ENCODE assay signal across 19 cellular contexts in the genomic region with DNA sequence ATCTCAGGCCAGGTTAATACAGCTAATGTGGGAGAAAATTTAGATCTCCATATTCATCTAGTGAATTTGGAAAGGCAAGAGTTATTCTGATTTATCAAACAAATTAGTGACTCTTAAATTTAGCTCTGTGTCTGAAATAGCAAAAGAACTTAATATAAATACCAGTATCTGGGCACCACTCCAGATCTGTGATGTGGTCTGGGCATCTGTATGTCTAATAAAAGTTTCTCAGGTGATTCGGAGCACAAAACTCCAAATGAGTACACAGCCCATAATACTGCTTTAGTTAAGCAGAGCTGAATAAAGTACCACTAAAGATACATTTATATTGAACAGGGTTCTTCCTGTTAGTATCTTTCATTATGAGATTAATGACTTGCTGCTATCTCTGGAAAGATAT.
DNase-seq lines count a peak whose midpoint lies in the region; ATAC-seq and TF ChIP-seq lines count a peak whose summit lies in the region.
"Had no signal": no experiment of that assay in that cellular context is flagged by ENCODE, and none has a peak within 500 bp of the region (broad histone marks: within the 10 kb centered on the region; RNA-seq: fewer than 3 reads in every experiment).

No MANE protein-coding gene starts in this region.

- H4K91ac ChIP-seq in mesenchymal stem cell (ENCODE audit: low read length), result no peak overlapping the region

- no CpG with 5 or more reads among the region's 1 CpG for WGBS in mesenchymal stem cell

- H3K79me1 ChIP-seq in mesenchymal stem cell (replicated peaks; ENCODE audit: low read length, poor library complexity, severe bottlenecking), result no peaks in the 10 kb centered on the region

- H3K27me3 ChIP-seq in Caco-2 (replicated peaks; ENCODE audit: control insufficient read depth, insufficient read depth, low read length) (no peaks in the 10 kb centered on the region), mesenchymal stem cell (ENCODE audit: control insufficient read depth in 1 of 2, insufficient read depth in 1 of 2, low read length in 2 of 2) (peaks cover 14 to 29% of the 10 kb centered on the region in 2 experiments), foreskin keratinocyte (peaks cover 16% of the 10 kb centered on the region)

- no peak overlapping the region for H2BK5ac ChIP-seq in mesenchymal stem cell (ENCODE audit: low read depth, low read length, poor library complexity, severe bottlenecking)

- H3K4me1 Mint-ChIP-seq in Caco-2 (ENCODE audit: low read depth, unreplicated experiment), result peaks cover 39% of the 10 kb centered on the region
- peaks cover 17% of the 10 kb centered on the region for H3K4me1 Mint-ChIP-seq in WTC11
- H3K4me1 Mint-ChIP-seq: IgD-negative memory B cell had no signal

- no peak for DNase-seq in Caco-2
- peak; percentile 52 for DNase-seq in LNCaP clone FGC (ENCODE audit: low read depth)
- no peak for DNase-seq in WTC11 (ENCODE audit: low spot score)
- DNase-seq in mesenchymal stem cell, result peak; percentile 19
- DNase-seq in foreskin keratinocyte, result no peak
- DNase-seq: AML-193; caudate nucleus; effector memory CD4-positive, alpha-beta T cell; hippocampal formation; NCI-H2171; occipital lobe; stimulated activated CD4-positive, alpha-beta T cell treated with anti-CD3 and anti-CD28 coated beads, Interleukin-4, amount 100 ng/mL, for 4 hours; stimulated activated CD8-positive, alpha-beta memory T cell treated with anti-CD3 and anti-CD28 coated beads, Interleukin-4, amount 100 ng/mL, for 48 hours had no signal

- H3K18ac ChIP-seq in mesenchymal stem cell (ENCODE audit: low read depth in 1 of 2, low read length in 2 of 2), result no peak overlapping the region

- no peak overlapping the region for H3K4ac ChIP-seq in mesenchymal stem cell (ENCODE audit: low read depth in 1 of 2, low read length in 2 of 2)

- no peak overlapping the region for H4K8ac ChIP-seq in mesenchymal stem cell (ENCODE audit: low read length)

- H3K4me3 ChIP-seq in Caco-2 (ENCODE audit: low read depth, low read length), result peak overlapping the region; percentile 35
- no peak overlapping the region for H3K4me3 ChIP-seq in LNCaP clone FGC (ENCODE audit: low read depth, low read length)
- no peak overlapping the region for H3K4me3 ChIP-seq in mesenchymal stem cell (ENCODE audit: insufficient read depth in 1 of 2, low read depth in 1 of 2, low read length in 2 of 2)

- BruUV-seq in Caco-2 (replicated peaks; lab: Mats Ljungman, UMichigan), result no TSS peak

- H2BK12ac ChIP-seq in mesenchymal stem cell (ENCODE audit: low read length in 2 of 2), result no peak overlapping the region

- H3K4me2 ChIP-seq in mesenchymal stem cell (ENCODE audit: low read length, poor library complexity, severe bottlenecking), result no peak overlapping the region

- H3K27ac ChIP-seq in mesenchymal stem cell (ENCODE audit: low read length, poor library complexity, severe bottlenecking) (no peak overlapping the region), foreskin keratinocyte (no peak overlapping the region)

- H3K4me1 ChIP-seq in Caco-2 (peaks cover 30% of the 10 kb centered on the region), mesenchymal stem cell (ENCODE audit: control insufficient read depth, insufficient read depth, low read depth, low read length) (peaks cover 7% of the 10 kb centered on the region), foreskin keratinocyte (no peaks in the 10 kb centered on the region)

- H3K4me3 Mint-ChIP-seq in Caco-2 (ENCODE audit: unreplicated experiment), result peak overlapping the region; percentile 75
- H3K4me3 Mint-ChIP-seq in WTC11, result peak overlapping the region; percentile 75
- H3K4me3 Mint-ChIP-seq: activated T-helper 1 cell treated with anti-CD3 and anti-CD28 coated beads, Interleukin-12 subunit alpha, Interleukin-12 subunit beta, Interleukin-2, Interleukin-4 antibody, amounts not matched to agents 30 ng/mL and 10 ng/mL and 1 ng/mL, durations not matched to agents 14 hours and 24 hours and 36 hours; IgD-negative memory B cell; T-helper 1 cell treated with Interleukin-12 subunit alpha and Interleukin-12 subunit beta and Interleukin-4 antibody, amounts not matched to agents 30 μg/mL and 1 μg/mL, for 36 hours had no signal

- H3K36me3 ChIP-seq in Caco-2 (ENCODE audit: control insufficient read depth, insufficient read depth, low read length), result no peaks in the 10 kb centered on the region
- H3K36me3 ChIP-seq in mesenchymal stem cell (ENCODE audit: control insufficient read depth in 1 of 2, insufficient read depth in 2 of 2, low read depth in 1 of 2, low read length in 2 of 2), result no peaks in the 10 kb centered on the region

- H3K27me3 Mint-ChIP-seq in Caco-2 (ENCODE audit: insufficient read depth, unreplicated experiment) (no peaks in the 10 kb centered on the region), WTC11 (ENCODE audit: low read depth) (peaks cover 2% of the 10 kb centered on the region; the same call in 1 of the 2 replicates)

- H2AK5ac ChIP-seq in mesenchymal stem cell (ENCODE audit: low read length, severe bottlenecking), result no peak overlapping the region

- no peak overlapping the region for H3K14ac ChIP-seq in mesenchymal stem cell (ENCODE audit: low read length in 2 of 2)

- H3K9me3 Mint-ChIP-seq in Caco-2 (ENCODE audit: unreplicated experiment) (peaks cover 10% of the 10 kb centered on the region), WTC11 (peaks cover 6% of the 10 kb centered on the region)
- H3K9me3 Mint-ChIP-seq: activated T-helper 1 cell treated with anti-CD3 and anti-CD28 coated beads, Interleukin-12 subunit alpha, Interleukin-12 subunit beta, Interleukin-2, Interleukin-4 antibody, amounts not matched to agents 30 ng/mL and 10 ng/mL and 1 ng/mL, durations not matched to agents 14 hours and 24 hours and 36 hours; T-helper 1 cell treated with Interleukin-12 subunit alpha and Interleukin-12 subunit beta and Interleukin-4 antibody, amounts not matched to agents 30 μg/mL and 1 μg/mL, for 36 hours had no signal

- no peak overlapping the region for H2BK15ac ChIP-seq in mesenchymal stem cell (ENCODE audit: low read depth, poor library complexity, severe bottlenecking)

- H3K36me3 Mint-ChIP-seq in Caco-2 (ENCODE audit: insufficient read depth, unreplicated experiment), result peaks cover 24% of the 10 kb centered on the region
- peaks cover 10% of the 10 kb centered on the region for H3K36me3 Mint-ChIP-seq in WTC11
- H3K36me3 Mint-ChIP-seq: IgD-negative memory B cell had no signal

- intact Hi-C loops in Caco-2 (cut with micrococcal nuclease; ENCODE audit: unreplicated experiment), result loop anchor here (1.0 to 5.0 kb wide), 8 partner anchors 22 to 366 kb away; a partner anchor contains a TSS

- H3K27ac Mint-ChIP-seq in Caco-2 (ENCODE audit: unreplicated experiment) (peak overlapping the region; percentile 88), WTC11 (no peak overlapping the region)
- H3K27ac Mint-ChIP-seq: activated T-helper 1 cell treated with anti-CD3 and anti-CD28 coated beads, Interleukin-12 subunit alpha, Interleukin-12 subunit beta, Interleukin-2, Interleukin-4 antibody, amounts not matched to agents 30 ng/mL and 10 ng/mL and 1 ng/mL, durations not matched to agents 14 hours and 24 hours and 36 hours; IgD-negative memory B cell; T-helper 1 cell treated with Interleukin-12 subunit alpha and Interleukin-12 subunit beta and Interleukin-4 antibody, amounts not matched to agents 30 μg/mL and 1 μg/mL, for 36 hours had no signal

- H3K9ac ChIP-seq in mesenchymal stem cell (ENCODE audit: low read length), result no peak overlapping the region

- no peak overlapping the region for H2AFZ ChIP-seq in mesenchymal stem cell (ENCODE audit: low read depth, low read length)

- H3K9me3 ChIP-seq in Caco-2 (peaks cover 2% of the 10 kb centered on the region), mesenchymal stem cell (ENCODE audit: control insufficient read depth, low read length) (no peaks in the 10 kb centered on the region)

- H2BK120ac ChIP-seq in mesenchymal stem cell (ENCODE audit: low read depth, low read length), result no peak overlapping the region

- no peak for TF ChIP-seq CTCF in Caco-2 (IDR thresholded peaks at IDR 0.05; ENCODE audit: insufficient read depth in 1 of 2, low read depth in 1 of 2, low read length in 1 of 2, severe bottlenecking in 1 of 2, unreplicated experiment in 1 of 2)
- TF ChIP-seq CTCF in LNCaP clone FGC (IDR thresholded peaks at IDR 0.05; ENCODE audit: control insufficient read depth, extremely low read depth, insufficient read depth), result no peak
- TF ChIP-seq CTCF in WTC11 (IDR thresholded peaks at IDR 0.05), result no peak
- no peak for TF ChIP-seq CTCF in foreskin keratinocyte (conservative IDR thresholded peaks at IDR 0.05)

- POLR2A ChIA-PET in Caco-2 (lab: Charles Lee), result interaction anchor here (1.7 kb wide), 1 partner anchor 23 kb away, joined by 9 read pairs; no protein-coding TSS in a partner anchor
- POLR2A ChIA-PET in WTC11 (lab: Charles Lee), result no interaction called here

- ATAC-seq in WTC11, result no peak
- no peak for ATAC-seq in GM21576 (IDR thresholded peaks at IDR 0.05; ENCODE audit: unreplicated experiment)
- ATAC-seq in HG02970 (IDR thresholded peaks at IDR 0.05; ENCODE audit: low FRiP score, unreplicated experiment), result no peak
- no peak for ATAC-seq in HG03571 (IDR thresholded peaks at IDR 0.05; ENCODE audit: unreplicated experiment)
- ATAC-seq in foreskin keratinocyte, result no peak

- CTCF ChIA-PET in Caco-2 (lab: Charles Lee) (interaction anchor here (0.6 to 2.8 kb wide), 14 partner anchors 12 to 366 kb away, joined by 3 to 16 read pairs (median 4); a partner anchor contains a TSS), WTC11 (lab: Charles Lee) (interaction anchor here (0.6 to 3.3 kb wide), 34 partner anchors 8 to 297 kb away, joined by 3 to 18 read pairs (median 4); no protein-coding TSS in a partner anchor)

- H3K23ac ChIP-seq in mesenchymal stem cell (ENCODE audit: low read length in 2 of 2), result no peak overlapping the region

TF ChIP-seq in WTC11, 78 proteins besides CTCF, POLR2A, EP300 and RAD21 (continues in another document):
- no peak for TF ChIP-seq ATF1 (CRISPR knock-in tag; IDR thresholded peaks at IDR 0.05)
- TF ChIP-seq ZNF671 (CRISPR knock-in tag; IDR thresholded peaks at IDR 0.05), result no peak
- TF ChIP-seq, protein P1, sequence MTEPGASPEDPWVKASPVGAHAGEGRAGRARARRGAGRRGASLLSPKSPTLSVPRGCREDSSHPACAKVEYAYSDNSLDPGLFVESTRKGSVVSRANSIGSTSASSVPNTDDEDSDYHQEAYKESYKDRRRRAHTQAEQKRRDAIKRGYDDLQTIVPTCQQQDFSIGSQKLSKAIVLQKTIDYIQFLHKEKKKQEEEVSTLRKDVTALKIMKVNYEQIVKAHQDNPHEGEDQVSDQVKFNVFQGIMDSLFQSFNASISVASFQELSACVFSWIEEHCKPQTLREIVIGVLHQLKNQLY (CRISPR knock-in tag; IDR thresholded peaks at IDR 0.05), result no peak

Comparison
In these comparisons a context has a peak if more than half of its experiments do, and no peak if none do; other contexts are left out.
1. DNase-seq: peak in LNCaP clone FGC (single experiment) and mesenchymal stem cell (single experiment); none in Caco-2 (0 of 2), WTC11 (single experiment) and foreskin keratinocyte (0 of 2).